ENCODE assay signal across 40 cellular contexts in genomic region chr14:94455928-94456327, GRCh38. TPM values are rescaled to one million over a fixed set of nuclear protein-coding genes. Genes with fewer than 3 reads are reported as not detected.
"Had no signal": no experiment of that assay in that cellular context is flagged by ENCODE, and none has a peak within 500 bp of the region (broad histone marks: within the 10 kb centered on the region; RNA-seq: fewer than 3 reads in every experiment).

No MANE protein-coding gene starts in this region.

- H3K9me3 ChIP-seq: MG63 had no signal

- DNase-seq: Karpas-422, Kasumi-1, MG63, MM.1S, MV-4-11, NCI-H1048, NCI-H1092, NCI-H1092 treated with DMSO at 0.1 percent for 48 hours, NCI-H1105, NCI-H1105 treated with DMSO at 0.1 percent for 48 hours, NCI-H1417, NCI-H1417 treated with DMSO at 0.1 percent for 48 hours, NCI-H1436, NCI-H1436 treated with DMSO at 0.1 percent for 48 hours, NCI-H146, NCI-H1694, NCI-H1694 treated with DMSO at 0.1 percent for 48 hours, NCI-H187, NCI-H187 treated with DMSO at 0.1 percent for 48 hours, NCI-H1930, NCI-H2029, NCI-H2029 treated with DMSO at 0.1 percent for 48 hours, NCI-H2081, NCI-H2081 treated with DMSO at 0.1 percent for 48 hours, NCI-H2107, NCI-H2171, NCI-H2171 treated with DMSO at 0.1 percent for 48 hours, NCI-H2227 treated with DMSO at 0.1 percent for 48 hours, NCI-H226, NCI-H345, NCI-H446, NCI-H446 treated with DMSO at 0.1 percent for 48 hours, NCI-H510A, NCI-H510A treated with DMSO at 0.1 percent for 48 hours, NCI-H524, NCI-H524 treated with DMSO at 0.1 percent for 48 hours had no signal

- H3K4me3 ChIP-seq: MG63 had no signal

- H3K27me3 ChIP-seq: MG63 had no signal

- H3K36me3 ChIP-seq: MG63 had no signal

RNA-seq across cellular contexts. Expression of gene SERPINA11, which starts 3.3 kb away (rescaled TPM):
- total RNA-seq: LHCN-M2, M059J, MCF 10A, NCI-H460 had no signal

RNA-seq across cellular contexts. Expression of gene SERPINA9, which starts 20.1 kb away (rescaled TPM):
- total RNA-seq: LHCN-M2, M059J, MCF 10A, NCI-H460 had no signal

RNA-seq across cellular contexts. Expression of gene SERPINA12, which starts 53.3 kb away (rescaled TPM):
- total RNA-seq: LHCN-M2, M059J, MCF 10A, NCI-H460 had no signal
